In genomic region chr2:89874810-89875595, GRCh38 we compare ENCODE assay signal across 7 cellular contexts.
A peak's percentile ranks its signal among the peaks of the same experiment; 100 is the strongest.
DNase-seq lines count a peak whose midpoint lies in the region; ATAC-seq, FAIRE-seq and TF ChIP-seq lines count a peak whose summit lies in the region.
"Not testable (repeated sequence)": the region's sequence is repeated elsewhere in the genome, so short reads cannot be mapped to it uniquely, and the experiment has no call there.

No MANE protein-coding gene starts in this region.

- WGBS in HepG2 (ENCODE audit: low lambda C conversion rate): 0% methylated on average over 2 of the region's 9 CpGs

- DNase-seq in HFFc6; PC-9; endothelial cell of umbilical vein (ENCODE audit: low read depth, low spot score); HepG2 (ENCODE audit: low spot score); urothelium cell line (ENCODE audit: low spot score): not testable (repeated sequence)
- peak; percentile 3 for DNase-seq in NAMALWA (ENCODE audit: low spot score)

- FAIRE-seq in endothelial cell of umbilical vein (lab: Jason Lieb, UNC) (peak; percentile 49), islet of Langerhans (lab: Jason Lieb, UNC) (peak; percentile 79), urothelium cell line (lab: Jason Lieb, UNC) (peak; percentile 89)
- not testable (repeated sequence) for FAIRE-seq in HepG2 (lab: Jason Lieb, UNC)

- H3K9me2 ChIP-seq in PC-9 (ENCODE audit: insufficient read depth): not testable (repeated sequence)

- CTCF ChIA-PET in PC-9 (lab: Charles Lee); endothelial cell of umbilical vein (lab: Charles Lee); HepG2 (lab: Yijun Ruan, JAX; ENCODE audit: low intra/inter-chr PET ratio, low total read pairs): not testable (repeated sequence)

- not testable (repeated sequence) for H3K9me3 ChIP-seq in PC-9 (ENCODE audit: insufficient read depth, low read depth); endothelial cell of umbilical vein (replicated peaks; ENCODE audit: control insufficient read depth, insufficient read depth, low read length); HepG2 (ENCODE audit: low read length)

- TF ChIP-seq CTCF in HFFc6 (IDR thresholded peaks at IDR 0.05): peak; percentile 28; the same call in 1 of the 2 replicates
- TF ChIP-seq CTCF in PC-9 (conservative IDR thresholded peaks at IDR 0.05): peak; percentile 55; the same call in 1 of the 2 replicates
- not testable (repeated sequence) for TF ChIP-seq CTCF in endothelial cell of umbilical vein (IDR thresholded peaks at IDR 0.05; ENCODE audit: extremely low read depth in 1 of 2, insufficient read depth in 1 of 2, low read depth in 1 of 2, low read length in 2 of 2); HepG2 (CRISPR knock-in tag; IDR thresholded peaks at IDR 0.05)

- ATAC-seq in HepG2: peak; percentile 67

- H3K36me3 Mint-ChIP-seq in HFFc6 (ENCODE audit: low read depth): not testable (repeated sequence)

- not testable (repeated sequence) for H3K9ac ChIP-seq in endothelial cell of umbilical vein (replicated peaks; ENCODE audit: extremely low read depth, insufficient read depth, low read length); HepG2 (ENCODE audit: insufficient read depth, low read depth, low read length)

- dilution Hi-C loops in endothelial cell of umbilical vein (cut with MboI; ENCODE audit: extremely low pct_ligation_motif_present, low sequenced_read_pairs): not testable (repeated sequence)

- not testable (repeated sequence) for H3K4me3 ChIP-seq in PC-9; endothelial cell of umbilical vein (replicated peaks in 1 of 3; ENCODE audit: insufficient read depth in 1 of 3, low read depth in 1 of 3, low read length in 3 of 3); HepG2 (replicated peaks in 1 of 3; ENCODE audit: insufficient read depth in 1 of 3, low read depth in 2 of 3, low read length in 3 of 3)

- H3K9me1 ChIP-seq in endothelial cell of umbilical vein (replicated peaks; ENCODE audit: control insufficient read depth, extremely low read depth, insufficient read depth, low read length): not testable (repeated sequence)

- not testable (repeated sequence) for H3K4me3 Mint-ChIP-seq in HFFc6

- not testable (repeated sequence) for TF ChIP-seq EP300 in HepG2 (IDR thresholded peaks at IDR 0.05; ENCODE audit: low read depth in 2 of 2, low read length in 2 of 2); HepG2 (CRISPR knock-in tag; IDR thresholded peaks at IDR 0.05; ENCODE audit: borderline replicate concordance)

- in situ Hi-C loops in HepG2 (cut with HindIII; ENCODE audit: extremely low pct_ligation_motif_present, low pct_unique_long_range_greater_than_20kb): not testable (repeated sequence)

- H2AFZ ChIP-seq in PC-9; endothelial cell of umbilical vein (ENCODE audit: low read depth, low read length); HepG2 (ENCODE audit: low read length): not testable (repeated sequence)

- H3K27ac Mint-ChIP-seq in HFFc6: not testable (repeated sequence)

- intact Hi-C loops in PC-9 (cut with micrococcal nuclease; ENCODE audit: unreplicated experiment); endothelial cell of umbilical vein (cut with micrococcal nuclease); HepG2 (cut with micrococcal nuclease; ENCODE audit: unreplicated experiment): not testable (repeated sequence)

- not testable (repeated sequence) for H3K4me1 ChIP-seq in PC-9 (replicated peaks; ENCODE audit: insufficient read depth); endothelial cell of umbilical vein (ENCODE audit: control insufficient read depth, extremely low read depth, insufficient read depth, low read length); HepG2 (ENCODE audit: insufficient read depth, low read length)

- H3K4me1 Mint-ChIP-seq in HFFc6 (ENCODE audit: low read depth): not testable (repeated sequence)

- not testable (repeated sequence) for TF ChIP-seq RAD21 in HepG2 (CRISPR knock-in tag; IDR thresholded peaks at IDR 0.05)

- H3F3A ChIP-seq in PC-9 (ENCODE audit: insufficient read depth, low read depth): not testable (repeated sequence)

- not testable (repeated sequence) for BruUV-seq in PC-9 (replicated peaks; lab: Mats Ljungman, UMichigan); endothelial cell of umbilical vein (replicated peaks; lab: Mats Ljungman, UMichigan); HepG2 (replicated peaks; lab: Mats Ljungman, UMichigan)

- not testable (repeated sequence) for H3K27me3 ChIP-seq in PC-9 (ENCODE audit: insufficient read depth, low read depth); endothelial cell of umbilical vein (ENCODE audit: control insufficient read depth in 2 of 2, insufficient read depth in 2 of 2, low read length in 2 of 2); HepG2 (ENCODE audit: control insufficient read depth in 1 of 2, insufficient read depth in 2 of 2, low read length in 2 of 2)

- H3K4me2 ChIP-seq in PC-9; endothelial cell of umbilical vein (ENCODE audit: insufficient read depth, low read length); HepG2 (ENCODE audit: low read depth, low read length): not testable (repeated sequence)

- not testable (repeated sequence) for H4K20me1 ChIP-seq in PC-9 (ENCODE audit: insufficient read depth); endothelial cell of umbilical vein (replicated peaks; ENCODE audit: control insufficient read depth, extremely low read depth, insufficient read depth, low read length); HepG2 (ENCODE audit: insufficient read depth, low read length)

- not testable (repeated sequence) for H3K27ac ChIP-seq in PC-9; endothelial cell of umbilical vein (ENCODE audit: insufficient read depth, low read depth, low read length); HepG2 (ENCODE audit: extremely low read length, insufficient read depth, low read length)

- not testable (repeated sequence) for H3K36me3 ChIP-seq in PC-9 (ENCODE audit: low read depth); endothelial cell of umbilical vein (ENCODE audit: control insufficient read depth in 2 of 2, extremely low read depth in 1 of 2, insufficient read depth in 2 of 2, low read length in 2 of 2); HepG2 (replicated peaks in 1 of 2; ENCODE audit: control insufficient read depth in 1 of 2, insufficient read depth in 2 of 2, low read length in 2 of 2)

- TF ChIP-seq POLR2A in endothelial cell of umbilical vein (IDR thresholded peaks at IDR 0.05; ENCODE audit: low read depth, low read length); HepG2 (IDR thresholded peaks at IDR 0.05; ENCODE audit: insufficient read depth in 1 of 2, low read depth in 2 of 2, low read length in 2 of 2): not testable (repeated sequence)

- not testable (repeated sequence) for H3K9me3 Mint-ChIP-seq in HFFc6

- H3K27me3 Mint-ChIP-seq in HFFc6 (ENCODE audit: insufficient read depth): not testable (repeated sequence)

- H3K79me2 ChIP-seq in PC-9 (ENCODE audit: low read depth); endothelial cell of umbilical vein (ENCODE audit: control insufficient read depth, insufficient read depth, low read length); HepG2 (ENCODE audit: insufficient read depth, low read length): not testable (repeated sequence)

- POLR2A ChIA-PET in PC-9 (lab: Charles Lee; ENCODE audit: unreplicated experiment); endothelial cell of umbilical vein (lab: Charles Lee); HepG2 (lab: Yijun Ruan, JAX): not testable (repeated sequence)

TF ChIP-seq in HepG2, 621 proteins besides CTCF, POLR2A, EP300 and RAD21:
- TF ChIP-seq STAG1 (CRISPR knock-in tag; IDR thresholded peaks at IDR 0.05): peak; percentile 37
